8 cellular contexts compared by ENCODE assay signal in genomic region chr2:20350753-20351554, GRCh38.
DNase-seq lines count a peak whose midpoint lies in the region; ATAC-seq and FAIRE-seq lines count a peak whose summit lies in the region.

Gene PUM2, minus strand, starts transcription at chr2:20350844. Its CDS starts 23,484 bp downstream, at chr2:20327360.

- peak; percentile 99 for FAIRE-seq in HTR-8/SVneo (lab: Jason Lieb, UNC)

- no peaks in the 10 kb centered on the region for H3K9me3 ChIP-seq in effector memory CD4-positive, alpha-beta T cell (ENCODE audit: control insufficient read depth, low read length)

- H3K4me1 ChIP-seq in effector memory CD4-positive, alpha-beta T cell (ENCODE audit: control insufficient read depth, insufficient read depth, low read length, poor library complexity, severe bottlenecking) = peaks cover 30% of the 10 kb centered on the region

- H3K4me3 ChIP-seq in effector memory CD4-positive, alpha-beta T cell (ENCODE audit: insufficient read depth, low read depth, low read length, poor library complexity, severe bottlenecking) = peak within 1 kb of the TSS; percentile 89

- H3K27me3 ChIP-seq in effector memory CD4-positive, alpha-beta T cell (replicated peaks; ENCODE audit: control insufficient read depth, insufficient read depth, low read length, poor library complexity, severe bottlenecking) = no peaks in the 10 kb centered on the region

- no peaks in the 10 kb centered on the region for H3K36me3 ChIP-seq in effector memory CD4-positive, alpha-beta T cell (ENCODE audit: control insufficient read depth, insufficient read depth, low read length)

- H3K27ac ChIP-seq in effector memory CD4-positive, alpha-beta T cell (ENCODE audit: insufficient read depth, low read length, poor library complexity, severe bottlenecking) = peak within 1 kb of the TSS; percentile 91

- ATAC-seq in GM21381 (IDR thresholded peaks at IDR 0.05; ENCODE audit: unreplicated experiment) = peak; percentile 86

- DNase-seq in COR-L47 (lab: John Stamatoyannopoulos, UW) = peak; percentile 96
- DNase-seq in HTR-8/SVneo (ENCODE audit: insufficient read length, low spot score) = peak; percentile 97
- DNase-seq in NOMO-1 treated with DMSO at 0.1 percent for 48 hours (lab: John Stamatoyannopoulos, UW; ENCODE audit: unreplicated experiment) = peak; percentile 96
- peak; percentile 86 for DNase-seq in activated CD8-positive, alpha-beta memory T cell treated with anti-CD3 and anti-CD28 coated beads for 4 hours (ENCODE audit: low read depth in 2 of 2)
- peak; percentile 92 to 96 (median 93) for DNase-seq in effector memory CD4-positive, alpha-beta T cell
- DNase-seq in medulla oblongata (ENCODE audit: extremely low spot score) = peak; percentile 93
- peak; percentile 86 to 92 (median 89) for DNase-seq in stimulated activated CD4-positive, alpha-beta T cell treated with anti-CD3 and anti-CD28 coated beads, TNF-alpha, amount 100 ng/mL, for 48 hours (ENCODE audit: low read depth in 3 of 3)

Comparison
In these comparisons a context has a peak if more than half of its experiments do, and no peak if none do; other contexts are left out.
1. Peak in every context shown above with its lines: DNase-seq, ATAC-seq, H3K4me3 ChIP-seq and H3K27ac ChIP-seq.